Comparison of ENCODE assay signal across 1 cellular context in the genomic region with DNA sequence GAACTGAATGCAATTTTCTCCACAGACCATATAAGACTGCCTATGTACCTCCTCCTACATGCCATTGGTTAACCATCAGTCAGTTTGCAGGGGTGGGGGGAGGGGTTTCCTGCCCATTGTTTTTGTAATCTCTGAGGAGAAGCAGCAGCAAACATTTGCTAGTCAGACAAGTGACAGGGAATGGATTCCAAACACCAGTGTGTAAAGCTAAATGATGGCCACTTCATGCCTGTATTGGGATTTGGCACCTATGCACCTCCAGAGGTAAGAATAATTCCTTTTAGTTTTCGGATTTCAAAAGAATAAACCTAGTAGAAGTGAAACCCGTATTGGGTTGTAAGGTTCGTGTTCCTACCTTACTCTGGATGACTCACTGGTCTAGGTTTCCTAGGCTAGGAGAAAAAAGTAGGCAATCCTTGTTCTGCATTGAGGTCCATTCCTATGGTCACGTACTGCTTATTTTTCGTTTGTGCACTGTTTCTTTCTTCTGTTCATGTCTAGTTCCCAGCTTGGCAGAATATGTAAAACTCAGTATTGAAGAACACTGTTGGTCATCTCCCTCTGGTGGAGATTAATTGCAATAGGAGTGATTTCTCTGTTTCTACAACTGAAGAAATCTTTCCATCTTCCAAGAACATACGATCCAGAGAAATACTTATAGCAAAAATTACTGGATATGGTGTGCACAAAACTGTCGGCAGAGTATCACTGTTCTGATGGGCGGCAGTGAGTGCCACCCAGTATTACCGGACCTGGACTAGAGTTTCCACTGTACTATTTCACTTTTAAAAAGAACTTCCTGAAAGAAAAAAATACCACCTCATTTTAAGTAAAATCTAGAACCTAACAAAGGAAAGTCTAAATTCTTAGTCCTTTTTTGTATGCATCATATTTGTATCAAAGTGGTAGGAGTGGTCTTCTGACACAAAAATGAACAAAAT.
TF ChIP-seq lines count a peak whose summit lies in the region.

Gene AKR1C3, plus strand, starts transcription at position 150 of the 941 bp plus-strand sequence. Its CDS starts 31 bp downstream, at position 181.

TF ChIP-seq in HepG2, 621 proteins besides CTCF, POLR2A, EP300 and RAD21 (continued from another document and continues in another):
- TF ChIP-seq NFIC (IDR thresholded peaks at IDR 0.05; ENCODE audit: low read length) (0 out of 2 replicates have a peak, but pooled peaks have one; percentile 19), NCOA2 (CRISPR knock-in tag; IDR thresholded peaks at IDR 0.05) (peak; percentile 11; the same call in 1 of the 2 replicates), ZNF574 (CRISPR knock-in tag; IDR thresholded peaks at IDR 0.05) (no peak), IKZF4 (CRISPR knock-in tag; IDR thresholded peaks at IDR 0.05; ENCODE audit: borderline replicate concordance, low read depth, not compliant biosample characterization) (peak; percentile 54), SALL1 (CRISPR knock-in tag; IDR thresholded peaks at IDR 0.05) (peak; percentile 29; the same call in 1 of the 2 replicates), RXRA (CRISPR knock-in tag; IDR thresholded peaks at IDR 0.05) (no peak; the same call in 1 of the 2 replicates), MYNN (CRISPR knock-in tag; IDR thresholded peaks at IDR 0.05; ENCODE audit: low read depth) (no peak), HNRNPUL1 (IDR thresholded peaks at IDR 0.05; ENCODE audit: low read depth, low read length) (no peak), MBD4 (IDR thresholded peaks at IDR 0.05; ENCODE audit: borderline replicate concordance, low read length) (no peak; the same call in 1 of the 2 replicates), TGIF2 (CRISPR knock-in tag; IDR thresholded peaks at IDR 0.05) (peak; percentile 79; the same call in 1 of the 2 replicates), HOXD1 (CRISPR knock-in tag; IDR thresholded peaks at IDR 0.05) (no peak), NFRKB (IDR thresholded peaks at IDR 0.05) (no peak), ZBTB3 (CRISPR knock-in tag; IDR thresholded peaks at IDR 0.05; ENCODE audit: borderline replicate concordance, low read depth) (no peak), ZNF597 (CRISPR knock-in tag; IDR thresholded peaks at IDR 0.05) (no peak), ZNF3 (CRISPR knock-in tag; IDR thresholded peaks at IDR 0.05) (peak; percentile 69; the same call in 1 of the 2 replicates), DNMT1 (CRISPR knock-in tag; IDR thresholded peaks at IDR 0.05) (no peak), RERE (CRISPR knock-in tag; IDR thresholded peaks at IDR 0.05; ENCODE audit: low read depth) (no peak), ZNF432 (CRISPR knock-in tag; IDR thresholded peaks at IDR 0.05; ENCODE audit: borderline replicate concordance) (no peak), PRDM10 (CRISPR knock-in tag; IDR thresholded peaks at IDR 0.05; ENCODE audit: low read depth) (no peak), PHB2 (IDR thresholded peaks at IDR 0.05; ENCODE audit: partially characterized antibody) (no peak), CEBPG (CRISPR knock-in tag; IDR thresholded peaks at IDR 0.05) (no peak; the same call in 1 of the 2 replicates), MTF1 (CRISPR knock-in tag; IDR thresholded peaks at IDR 0.05) (no peak), ZBTB43 (CRISPR knock-in tag; conservative IDR thresholded peaks at IDR 0.05) (0 out of 2 replicates have a peak, but pooled peaks have one; percentile 18), NONO (IDR thresholded peaks at IDR 0.05) (no peak), NONO (CRISPR knock-in tag; conservative IDR thresholded peaks at IDR 0.05) (0 out of 2 replicates have a peak, but pooled peaks have one; percentile 30), RBFOX2 (IDR thresholded peaks at IDR 0.05; ENCODE audit: low read depth, low read length) (peak; percentile 85), ADNP (CRISPR knock-in tag; IDR thresholded peaks at IDR 0.05) (no peak)
- TF ChIP-seq, protein P1, sequence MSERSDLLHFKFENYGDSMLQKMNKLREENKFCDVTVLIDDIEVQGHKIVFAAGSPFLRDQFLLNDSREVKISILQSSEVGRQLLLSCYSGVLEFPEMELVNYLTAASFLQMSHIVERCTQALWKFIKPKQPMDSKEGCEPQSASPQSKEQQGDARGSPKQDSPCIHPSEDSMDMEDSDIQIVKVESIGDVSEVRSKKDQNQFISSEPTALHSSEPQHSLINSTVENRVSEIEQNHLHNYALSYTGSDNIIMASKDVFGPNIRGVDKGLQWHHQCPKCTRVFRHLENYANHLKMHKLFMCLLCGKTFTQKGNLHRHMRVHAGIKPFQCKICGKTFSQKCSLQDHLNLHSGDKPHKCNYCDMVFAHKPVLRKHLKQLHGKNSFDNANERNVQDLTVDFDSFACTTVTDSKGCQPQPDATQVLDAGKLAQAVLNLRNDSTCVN (CRISPR knock-in tag; IDR thresholded peaks at IDR 0.05; ENCODE audit: borderline replicate concordance), result peak; percentile 40; the same call in 1 of the 2 replicates
- TF ChIP-seq, protein P2, sequence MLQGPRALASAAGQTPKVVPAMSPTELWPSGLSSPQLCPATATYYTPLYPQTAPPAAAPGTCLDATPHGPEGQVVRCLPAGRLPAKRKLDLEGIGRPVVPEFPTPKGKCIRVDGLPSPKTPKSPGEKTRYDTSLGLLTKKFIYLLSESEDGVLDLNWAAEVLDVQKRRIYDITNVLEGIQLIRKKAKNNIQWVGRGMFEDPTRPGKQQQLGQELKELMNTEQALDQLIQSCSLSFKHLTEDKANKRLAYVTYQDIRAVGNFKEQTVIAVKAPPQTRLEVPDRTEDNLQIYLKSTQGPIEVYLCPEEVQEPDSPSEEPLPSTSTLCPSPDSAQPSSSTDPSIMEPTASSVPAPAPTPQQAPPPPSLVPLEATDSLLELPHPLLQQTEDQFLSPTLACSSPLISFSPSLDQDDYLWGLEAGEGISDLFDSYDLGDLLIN (CRISPR knock-in tag; IDR thresholded peaks at IDR 0.05; ENCODE audit: borderline replicate concordance), result no peak
- TF ChIP-seq, protein P3, sequence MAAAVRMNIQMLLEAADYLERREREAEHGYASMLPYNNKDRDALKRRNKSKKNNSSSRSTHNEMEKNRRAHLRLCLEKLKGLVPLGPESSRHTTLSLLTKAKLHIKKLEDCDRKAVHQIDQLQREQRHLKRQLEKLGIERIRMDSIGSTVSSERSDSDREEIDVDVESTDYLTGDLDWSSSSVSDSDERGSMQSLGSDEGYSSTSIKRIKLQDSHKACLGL (CRISPR knock-in tag; IDR thresholded peaks at IDR 0.05), result no peak
- TF ChIP-seq, protein P4, sequence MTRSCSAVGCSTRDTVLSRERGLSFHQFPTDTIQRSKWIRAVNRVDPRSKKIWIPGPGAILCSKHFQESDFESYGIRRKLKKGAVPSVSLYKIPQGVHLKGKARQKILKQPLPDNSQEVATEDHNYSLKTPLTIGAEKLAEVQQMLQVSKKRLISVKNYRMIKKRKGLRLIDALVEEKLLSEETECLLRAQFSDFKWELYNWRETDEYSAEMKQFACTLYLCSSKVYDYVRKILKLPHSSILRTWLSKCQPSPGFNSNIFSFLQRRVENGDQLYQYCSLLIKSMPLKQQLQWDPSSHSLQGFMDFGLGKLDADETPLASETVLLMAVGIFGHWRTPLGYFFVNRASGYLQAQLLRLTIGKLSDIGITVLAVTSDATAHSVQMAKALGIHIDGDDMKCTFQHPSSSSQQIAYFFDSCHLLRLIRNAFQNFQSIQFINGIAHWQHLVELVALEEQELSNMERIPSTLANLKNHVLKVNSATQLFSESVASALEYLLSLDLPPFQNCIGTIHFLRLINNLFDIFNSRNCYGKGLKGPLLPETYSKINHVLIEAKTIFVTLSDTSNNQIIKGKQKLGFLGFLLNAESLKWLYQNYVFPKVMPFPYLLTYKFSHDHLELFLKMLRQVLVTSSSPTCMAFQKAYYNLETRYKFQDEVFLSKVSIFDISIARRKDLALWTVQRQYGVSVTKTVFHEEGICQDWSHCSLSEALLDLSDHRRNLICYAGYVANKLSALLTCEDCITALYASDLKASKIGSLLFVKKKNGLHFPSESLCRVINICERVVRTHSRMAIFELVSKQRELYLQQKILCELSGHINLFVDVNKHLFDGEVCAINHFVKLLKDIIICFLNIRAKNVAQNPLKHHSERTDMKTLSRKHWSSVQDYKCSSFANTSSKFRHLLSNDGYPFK (CRISPR knock-in tag; IDR thresholded peaks at IDR 0.05; ENCODE audit: borderline replicate concordance), result no peak
